ENCODE assay signal across 21 cellular contexts in the genomic region with DNA sequence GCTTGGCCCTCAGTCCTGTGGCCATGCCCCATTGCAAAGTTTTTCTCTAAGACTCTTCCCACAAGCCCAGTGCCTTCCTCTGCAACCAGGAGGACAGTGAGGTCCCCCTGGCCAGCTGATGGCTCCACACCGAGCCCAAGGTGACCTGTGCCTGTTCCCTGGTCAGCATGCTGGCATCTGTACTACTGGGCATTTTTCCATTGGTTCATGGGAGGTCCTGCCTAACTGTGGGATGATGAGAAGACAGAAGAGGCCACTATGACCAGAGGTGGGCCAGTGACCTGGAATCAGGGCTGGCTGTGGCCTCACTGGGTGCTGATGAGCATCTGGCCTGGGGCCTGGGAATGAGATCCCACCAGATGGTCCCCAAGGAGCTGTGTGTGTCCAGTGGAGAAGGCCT. TPM values are rescaled to one million over a fixed set of nuclear protein-coding genes. Genes with fewer than 3 reads are reported as not detected.
DNase-seq lines count a peak whose midpoint lies in the region; ATAC-seq and TF ChIP-seq lines count a peak whose summit lies in the region.
"Had no signal": no experiment of that assay in that cellular context is flagged by ENCODE, and none has a peak within 500 bp of the region (broad histone marks: within the 10 kb centered on the region; RNA-seq: fewer than 3 reads in every experiment).

No MANE protein-coding gene starts in this region.

- no peak for TF ChIP-seq CTCF in ascending aorta (IDR thresholded peaks at IDR 0.05)
- no peak for TF ChIP-seq CTCF in thoracic aorta (IDR thresholded peaks at IDR 0.05)

- DNase-seq in activated CD4-positive, CD25-positive, alpha-beta regulatory T cell treated with anti-CD3 and anti-CD28 coated beads, Interleukin-2, amount 50 U/mL, for 72 hours, result peak; percentile 1
- no peak for DNase-seq in activated CD4-positive, CD25-positive, alpha-beta regulatory T cell (lab: John Stamatoyannopoulos, UW)
- DNase-seq in ascending aorta (ENCODE audit: low spot score in 2 of 2) (peak in 1 of 2 donors; percentile 2), mesenchymal stem cell (no peak), thoracic aorta (ENCODE audit: low spot score) (no peak), SIG-M5 (lab: John Stamatoyannopoulos, UW) (no peak)
- DNase-seq: 8988T; adrenal gland; DMS79 treated with DMSO at 0.1 percent for 48 hours; NCI-H1694; NCI-H345; stimulated activated naive CD8-positive, alpha-beta T cell treated with anti-CD3 and anti-CD28 coated beads, Interleukin-15, amount 100 ng/mL, for 72 hours had no signal

- 94% methylated on average over 1 of the region's 1 CpG for WGBS in mesenchymal stem cell

- intact Hi-C loops in ascending aorta (cut with DNase I), result loop anchor here (5.0 kb wide), 1 partner anchor 98 kb away; no protein-coding TSS in a partner anchor

- H3K4me3 ChIP-seq in ascending aorta, result no peak overlapping the region
- no peak overlapping the region for H3K4me3 ChIP-seq in mesenchymal stem cell (ENCODE audit: insufficient read depth in 1 of 2, low read depth in 1 of 2, low read length in 2 of 2)
- no peak overlapping the region for H3K4me3 ChIP-seq in thoracic aorta
- H3K4me3 ChIP-seq: adrenal gland, gastroesophageal sphincter, GM23338 had no signal

- H4K91ac ChIP-seq in mesenchymal stem cell (ENCODE audit: low read length), result peak overlapping the region; percentile 94

- H3K18ac ChIP-seq in mesenchymal stem cell (ENCODE audit: low read depth in 1 of 2, low read length in 2 of 2), result peak overlapping the region; percentile 78 to 95

- no peak for ATAC-seq in thoracic aorta (ENCODE audit: insufficient number of reproducible peaks, low FRiP score, low read depth)
- ATAC-seq in HG02571 (IDR thresholded peaks at IDR 0.05; ENCODE audit: unreplicated experiment), result no peak
- ATAC-seq in GM21786 (IDR thresholded peaks at IDR 0.05; ENCODE audit: unreplicated experiment), result no peak
- ATAC-seq: gastroesophageal sphincter; GM23338; stimulated activated naive CD8-positive, alpha-beta T cell treated with anti-CD3 and anti-CD28 coated beads, Interleukin-15, amount 100 ng/mL, for 72 hours had no signal

- no peak overlapping the region for H2AFZ ChIP-seq in mesenchymal stem cell (ENCODE audit: low read depth, low read length)
- H2AFZ ChIP-seq: GM23338, parathyroid adenoma had no signal

- peak overlapping the region; percentile 52 for H4K8ac ChIP-seq in mesenchymal stem cell (ENCODE audit: low read length)

- peaks cover 0 to 17% of the 10 kb centered on the region in 2 donors for H3K9me3 ChIP-seq in ascending aorta
- H3K9me3 ChIP-seq in mesenchymal stem cell (ENCODE audit: control insufficient read depth, low read length), result peaks cover 42% of the 10 kb centered on the region
- peaks cover 6% of the 10 kb centered on the region for H3K9me3 ChIP-seq in thoracic aorta

- peak overlapping the region in 1 of 2 experiments; percentile 90 for H3K14ac ChIP-seq in mesenchymal stem cell (ENCODE audit: low read length in 2 of 2)

- H2BK120ac ChIP-seq in mesenchymal stem cell (ENCODE audit: low read depth, low read length), result no peak overlapping the region

- no peaks in the 10 kb centered on the region for H3K36me3 ChIP-seq in ascending aorta
- no peaks in the 10 kb centered on the region for H3K36me3 ChIP-seq in mesenchymal stem cell (ENCODE audit: control insufficient read depth in 1 of 2, insufficient read depth in 2 of 2, low read depth in 1 of 2, low read length in 2 of 2)
- no peaks in the 10 kb centered on the region for H3K36me3 ChIP-seq in thoracic aorta
- H3K36me3 ChIP-seq: adrenal gland, gastroesophageal sphincter had no signal

- H3K4ac ChIP-seq in mesenchymal stem cell (ENCODE audit: low read depth in 1 of 2, low read length in 2 of 2), result peak overlapping the region; percentile 96 to 99

- H3K4me1 ChIP-seq in ascending aorta (peaks cover 22 to 54% of the 10 kb centered on the region in 2 donors), mesenchymal stem cell (ENCODE audit: control insufficient read depth, insufficient read depth, low read depth, low read length) (peaks cover 39% of the 10 kb centered on the region), thoracic aorta (ENCODE audit: control insufficient read depth in 1 of 2, low read depth in 2 of 2) (peaks cover 42 to 69% of the 10 kb centered on the region in 2 donors)
- H3K4me1 ChIP-seq: adrenal gland, parathyroid adenoma had no signal

- no peaks in the 10 kb centered on the region for H3K79me1 ChIP-seq in mesenchymal stem cell (replicated peaks; ENCODE audit: low read length, poor library complexity, severe bottlenecking)

- H2BK5ac ChIP-seq in mesenchymal stem cell (ENCODE audit: low read depth, low read length, poor library complexity, severe bottlenecking), result no peak overlapping the region

- peak overlapping the region; percentile 99 to 100 for H2BK12ac ChIP-seq in mesenchymal stem cell (ENCODE audit: low read length in 2 of 2)

- H3K27me3 ChIP-seq in ascending aorta (no peaks in the 10 kb centered on the region), mesenchymal stem cell (ENCODE audit: control insufficient read depth in 1 of 2, insufficient read depth in 1 of 2, low read length in 2 of 2) (no peaks in the 10 kb centered on the region), thoracic aorta (replicated peaks; ENCODE audit: insufficient read depth) (no peaks in the 10 kb centered on the region)
- H3K27me3 ChIP-seq: adrenal gland, gastroesophageal sphincter had no signal

- no peak overlapping the region for H3K4me2 ChIP-seq in mesenchymal stem cell (ENCODE audit: low read length, poor library complexity, severe bottlenecking)
- H3K4me2 ChIP-seq: GM23338 had no signal

- peak overlapping the region; percentile 76 for H2AK5ac ChIP-seq in mesenchymal stem cell (ENCODE audit: low read length, severe bottlenecking)

- H3K27ac ChIP-seq in ascending aorta (peak overlapping the region; percentile 93), mesenchymal stem cell (ENCODE audit: low read length, poor library complexity, severe bottlenecking) (no peak overlapping the region), thoracic aorta (peak overlapping the region; percentile 91)
- H3K27ac ChIP-seq: adrenal gland, parathyroid adenoma had no signal

- H3K9ac ChIP-seq in mesenchymal stem cell (ENCODE audit: low read length), result no peak overlapping the region
- H3K9ac ChIP-seq: parathyroid adenoma had no signal

- peak overlapping the region in 1 of 2 experiments; percentile 77 for H3K23ac ChIP-seq in mesenchymal stem cell (ENCODE audit: low read length in 2 of 2)

- H2BK15ac ChIP-seq in mesenchymal stem cell (ENCODE audit: low read depth, poor library complexity, severe bottlenecking), result peak overlapping the region; percentile 98

RNA-seq across cellular contexts. Expression of a gene that starts 20.2 kb away (rescaled TPM):
- total RNA-seq in ascending aorta, result not detected
- polyA plus RNA-seq in mesenchymal stem cell (2013, experiment 1 of 2), result not detected
- not detected for polyA plus RNA-seq in mesenchymal stem cell (2013, experiment 2 of 2)
- not detected for total RNA-seq in thoracic aorta
- total RNA-seq: adrenal gland; CD4-positive, alpha-beta T cell; endothelial cell of umbilical vein; GM23338; SK-MEL-5 had no signal
- polyA plus RNA-seq: endothelial cell of umbilical vein, GM23338 had no signal

RNA-seq across cellular contexts. Expression of a gene that starts 45.6 kb away (rescaled TPM):
- not detected for total RNA-seq in ascending aorta
- not detected for polyA plus RNA-seq in mesenchymal stem cell (2013, experiment 1 of 2)
- polyA plus RNA-seq in mesenchymal stem cell (2013, experiment 2 of 2), result not detected
- 1 to 10 TPM in 1 of 2 donors, not detected in 1; 3.7 TPM for total RNA-seq in thoracic aorta
- total RNA-seq: adrenal gland; CD4-positive, alpha-beta T cell; cerebellum; endothelial cell of umbilical vein; gastroesophageal sphincter; GM23338; SK-MEL-5 had no signal
- polyA plus RNA-seq: adrenal gland, endothelial cell of umbilical vein had no signal
